In genomic region chr22:35023692-35024363, GRCh38 we compare ENCODE assay signal across 9 cellular contexts. TPM values are rescaled to one million over a fixed set of nuclear protein-coding genes. Genes with fewer than 3 reads are reported as not detected.
A peak's percentile ranks its signal among the peaks of the same experiment; 100 is the strongest.
DNase-seq lines count a peak whose midpoint lies in the region; ATAC-seq and TF ChIP-seq lines count a peak whose summit lies in the region.
"Had no signal": no experiment of that assay in that cellular context is flagged by ENCODE, and none has a peak within 500 bp of the region (broad histone marks: within the 10 kb centered on the region; RNA-seq: fewer than 3 reads in every experiment).

No MANE protein-coding gene starts in this region.

- H3K4me1 Mint-ChIP-seq in activated T-cell treated with anti-CD3 and anti-CD28 coated beads, Interleukin-2, amount 50 U/mL, for 72 hours (ENCODE audit: low read depth): peaks cover 6% of the 10 kb centered on the region
- no peaks in the 10 kb centered on the region for H3K4me1 Mint-ChIP-seq in osteocyte (ENCODE audit: unreplicated experiment)

- DNase-seq in AG09309 (ENCODE audit: low read depth): no peak
- peak; percentile 73 for DNase-seq in GM20000 (ENCODE audit: low spot score)
- peak; percentile 69 to 78 for DNase-seq in activated T-cell treated with anti-CD3 and anti-CD28 coated beads, Interleukin-2, amount 50 U/mL, for 72 hours
- DNase-seq in glomerular visceral epithelial cell (ENCODE audit: extremely low spot score): peak; percentile 46
- peak; percentile 90 for DNase-seq in osteocyte (ENCODE audit: extremely low spot score, unreplicated experiment)
- peak; percentile 24 to 50 for DNase-seq in uterus

- H3K36me3 Mint-ChIP-seq in activated T-cell treated with anti-CD3 and anti-CD28 coated beads, Interleukin-2, amount 50 U/mL, for 72 hours (ENCODE audit: insufficient read depth in 2 of 2): peaks cover 0 to 1% of the 10 kb centered on the region in 2 donors
- H3K36me3 Mint-ChIP-seq in osteocyte (ENCODE audit: unreplicated experiment): no peaks in the 10 kb centered on the region

- no peak overlapping the region for H3K9ac ChIP-seq in OCI-LY1 (ENCODE audit: low read length)

- peak; percentile 65 for TF ChIP-seq CTCF in AG09309 (IDR thresholded peaks at IDR 0.05; ENCODE audit: control insufficient read depth, insufficient read depth, low read depth, low read length, missing control alignments)
- TF ChIP-seq CTCF in GM20000 (IDR thresholded peaks at IDR 0.05; ENCODE audit: extremely low read depth, missing control alignments): peak; percentile 99
- TF ChIP-seq CTCF in OCI-LY1 (IDR thresholded peaks at IDR 0.05; ENCODE audit: low read length): peak; percentile 97
- TF ChIP-seq CTCF in osteocyte (IDR thresholded peaks at IDR 0.05): peak; percentile 85
- TF ChIP-seq CTCF in uterus (IDR thresholded peaks at IDR 0.05): peak; percentile 62 to 74 (median 64)

- no peaks in the 10 kb centered on the region for H3K4me1 ChIP-seq in OCI-LY1 (ENCODE audit: insufficient read depth, low read length, severe bottlenecking)
- no peaks in the 10 kb centered on the region for H3K4me1 ChIP-seq in uterus

- H3K4me2 ChIP-seq in OCI-LY1 (ENCODE audit: low read length): no peak overlapping the region

- peaks cover 5% of the 10 kb centered on the region; the same call in 1 of the 2 replicates for H3K27me3 ChIP-seq in OCI-LY1 (ENCODE audit: insufficient read depth, low read length)
- H3K27me3 ChIP-seq in uterus: no peaks in the 10 kb centered on the region

- TF ChIP-seq POLR2A in uterus (IDR thresholded peaks at IDR 0.05): no peak

- peak; percentile 35 to 43 for ATAC-seq in activated T-cell treated with anti-CD3 and anti-CD28 coated beads, Interleukin-2, amount 50 U/mL, for 72 hours (replicated peaks in 1 of 2)
- no peak for ATAC-seq in HG02571 (IDR thresholded peaks at IDR 0.05; ENCODE audit: unreplicated experiment)

- no peaks in the 10 kb centered on the region for H3F3A ChIP-seq in OCI-LY1 (ENCODE audit: insufficient read depth, low read length)

- H2AFZ ChIP-seq in OCI-LY1 (ENCODE audit: low read length): no peak overlapping the region

- peaks cover 18% of the 10 kb centered on the region for H3K27me3 Mint-ChIP-seq in activated T-cell treated with anti-CD3 and anti-CD28 coated beads, Interleukin-2, amount 50 U/mL, for 72 hours (ENCODE audit: low read depth)
- no peaks in the 10 kb centered on the region for H3K27me3 Mint-ChIP-seq in osteocyte (ENCODE audit: unreplicated experiment)

- no peaks in the 10 kb centered on the region for H4K20me1 ChIP-seq in OCI-LY1 (ENCODE audit: insufficient read depth, low read length)

- intact Hi-C loops in uterus (cut with DNase I; ENCODE audit: low total_unique reads): no loop called here

- no peaks in the 10 kb centered on the region for H3K9me3 Mint-ChIP-seq in activated T-cell treated with anti-CD3 and anti-CD28 coated beads, Interleukin-2, amount 50 U/mL, for 72 hours
- no peaks in the 10 kb centered on the region for H3K9me3 Mint-ChIP-seq in osteocyte (ENCODE audit: unreplicated experiment)

- H3K79me2 ChIP-seq in OCI-LY1 (ENCODE audit: insufficient read depth, low read length): no peaks in the 10 kb centered on the region

- no peak overlapping the region for H3K27ac Mint-ChIP-seq in activated T-cell treated with anti-CD3 and anti-CD28 coated beads, Interleukin-2, amount 50 U/mL, for 72 hours
- H3K27ac Mint-ChIP-seq in osteocyte (ENCODE audit: unreplicated experiment): no peak overlapping the region

- no peaks in the 10 kb centered on the region for H3K9me2 ChIP-seq in OCI-LY1 (ENCODE audit: low read depth, low read length)

- H3K4me3 Mint-ChIP-seq in activated T-cell treated with anti-CD3 and anti-CD28 coated beads, Interleukin-2, amount 50 U/mL, for 72 hours: no peak overlapping the region
- no peak overlapping the region for H3K4me3 Mint-ChIP-seq in osteocyte (ENCODE audit: unreplicated experiment)

- no peaks in the 10 kb centered on the region for H3K9me3 ChIP-seq in OCI-LY1 (ENCODE audit: low read length)
- H3K9me3 ChIP-seq in uterus: no peaks in the 10 kb centered on the region

- no peak overlapping the region for H3K4me3 ChIP-seq in AG09309 (ENCODE audit: control insufficient read depth, low read depth, low read length)
- H3K4me3 ChIP-seq in OCI-LY1 (ENCODE audit: low read depth, low read length, poor library complexity, severe bottlenecking): no peak overlapping the region
- no peak overlapping the region for H3K4me3 ChIP-seq in uterus

- H3K27ac ChIP-seq in OCI-LY1 (ENCODE audit: low read depth, low read length, poor library complexity, severe bottlenecking) (no peak overlapping the region), uterus (no peak overlapping the region)

- H3K36me3 ChIP-seq in OCI-LY1 (ENCODE audit: insufficient read depth, low read length) (no peaks in the 10 kb centered on the region), uterus (no peaks in the 10 kb centered on the region)

RNA-seq across cellular contexts. Expression of gene ISX, which starts 42.1 kb away (rescaled TPM):
- total RNA-seq in activated T-cell treated with anti-CD3 and anti-CD28 coated beads, Interleukin-2, amount 50 U/mL, for 72 hours: not detected
- not detected in 2 replicates for total RNA-seq in osteocyte
- total RNA-seq in uterus: under 1 TPM in 1 of 4 donors, not detected in 3; under 0.01 TPM
- total RNA-seq: skeletal muscle tissue had no signal
